22 cellular contexts compared by ENCODE assay signal in genomic region chr21:31530364-31530763, GRCh38.
DNase-seq lines count a peak whose midpoint lies in the region.
"Had no signal": no experiment of that assay in that cellular context is flagged by ENCODE, and none has a peak within 500 bp of the region (broad histone marks: within the 10 kb centered on the region; RNA-seq: fewer than 3 reads in every experiment).

No MANE protein-coding gene starts in this region.

- CTCF ChIA-PET in activated naive CD4-positive, alpha-beta T cell treated with anti-CD3 and anti-CD28 coated beads, Interleukin-2, amount 10 ng/mL, durations not matched to agents 7 days and 5 days (lab: Charles Lee) = no interaction called here

- no peaks in the 10 kb centered on the region for H3K4me1 ChIP-seq in endocrine pancreas (ENCODE audit: control insufficient read depth, insufficient read depth, low read length)
- H3K4me1 ChIP-seq in trophoblast cell (ENCODE audit: control insufficient read depth in 1 of 2, insufficient read depth in 2 of 2, low read length in 2 of 2) = peaks cover 22 to 23% of the 10 kb centered on the region in 2 experiments
- H3K4me1 ChIP-seq: gastrocnemius medialis had no signal

- H3K36me3 ChIP-seq in endocrine pancreas (ENCODE audit: control insufficient read depth, insufficient read depth, low read length) = no peaks in the 10 kb centered on the region
- no peaks in the 10 kb centered on the region for H3K36me3 ChIP-seq in trophoblast cell (ENCODE audit: control insufficient read depth in 1 of 2, insufficient read depth in 2 of 2, low read length in 2 of 2)
- H3K36me3 ChIP-seq: gastrocnemius medialis, prostate gland had no signal

- H4K91ac ChIP-seq in trophoblast cell (ENCODE audit: low read depth, low read length) = peak overlapping the region; percentile 20

- H2BK5ac ChIP-seq in trophoblast cell (ENCODE audit: low read depth, low read length, poor library complexity) = no peak overlapping the region

- peak overlapping the region; percentile 57 for H2BK120ac ChIP-seq in trophoblast cell (ENCODE audit: insufficient read depth, low read length, poor library complexity)

- no peak overlapping the region for H3K4me3 Mint-ChIP-seq in activated naive CD4-positive, alpha-beta T cell treated with anti-CD3 and anti-CD28 coated beads, Interleukin-2, amount 10 ng/mL, durations not matched to agents 7 days and 5 days
- H3K4me3 Mint-ChIP-seq: activated naive CD4-positive, alpha-beta T cell treated with anti-CD3 and anti-CD28 coated beads, Interleukin-2, amount 50 U/mL, for 24 hours; GM23338 had no signal

- H3K27ac Mint-ChIP-seq in activated naive CD4-positive, alpha-beta T cell treated with anti-CD3 and anti-CD28 coated beads, Interleukin-2, amount 10 ng/mL, durations not matched to agents 7 days and 5 days = no peak overlapping the region
- H3K27ac Mint-ChIP-seq: activated naive CD4-positive, alpha-beta T cell treated with anti-CD3 and anti-CD28 coated beads, Interleukin-2, amount 50 U/mL, for 24 hours; GM23338 had no signal

- no peak overlapping the region for H4K12ac ChIP-seq in trophoblast cell (ENCODE audit: low read depth, low read length)

- H4K8ac ChIP-seq in trophoblast cell (ENCODE audit: low read depth, low read length) = no peak overlapping the region

- peak overlapping the region; percentile 51 for H2BK12ac ChIP-seq in trophoblast cell (ENCODE audit: low read length)

- H3K4me3 ChIP-seq in endocrine pancreas (ENCODE audit: control insufficient read depth, insufficient read depth, low read length) (peak overlapping the region; percentile 38), trophoblast cell (ENCODE audit: low read depth, low read length) (no peak overlapping the region)
- H3K4me3 ChIP-seq: gastrocnemius medialis, GM23338, PC-9, prostate gland had no signal

- no peak overlapping the region for H3K23ac ChIP-seq in trophoblast cell (ENCODE audit: low read length)

- H3K4ac ChIP-seq in trophoblast cell (ENCODE audit: low read depth, low read length) = no peak overlapping the region

- H3K9ac ChIP-seq in endocrine pancreas (ENCODE audit: control insufficient read depth, insufficient read depth, low read length) (no peak overlapping the region), trophoblast cell (ENCODE audit: low read length) (no peak overlapping the region)

- H3K79me1 ChIP-seq in trophoblast cell (ENCODE audit: low read length) = peaks cover 3% of the 10 kb centered on the region

- no peak overlapping the region for H3K4me2 ChIP-seq in trophoblast cell (ENCODE audit: low read length)
- H3K4me2 ChIP-seq: GM23338, PC-9 had no signal

- H3K27me3 Mint-ChIP-seq in activated naive CD4-positive, alpha-beta T cell treated with anti-CD3 and anti-CD28 coated beads, Interleukin-2, amount 10 ng/mL, durations not matched to agents 7 days and 5 days = no peaks in the 10 kb centered on the region
- H3K27me3 Mint-ChIP-seq: activated naive CD4-positive, alpha-beta T cell treated with anti-CD3 and anti-CD28 coated beads, Interleukin-2, amount 50 U/mL, for 24 hours had no signal

- no peaks in the 10 kb centered on the region for H3K9me3 Mint-ChIP-seq in activated naive CD4-positive, alpha-beta T cell treated with anti-CD3 and anti-CD28 coated beads, Interleukin-2, amount 10 ng/mL, durations not matched to agents 7 days and 5 days
- H3K9me3 Mint-ChIP-seq: activated naive CD4-positive, alpha-beta T cell treated with anti-CD3 and anti-CD28 coated beads, Interleukin-2, amount 50 U/mL, for 24 hours; GM23338 had no signal

- H3K14ac ChIP-seq in trophoblast cell (ENCODE audit: low read length) = no peak overlapping the region

- H3K4me1 Mint-ChIP-seq in activated naive CD4-positive, alpha-beta T cell treated with anti-CD3 and anti-CD28 coated beads, Interleukin-2, amount 10 ng/mL, durations not matched to agents 7 days and 5 days = peaks cover 13% of the 10 kb centered on the region

- H3K27ac ChIP-seq in trophoblast cell (ENCODE audit: low read depth, low read length) = peak overlapping the region; percentile 55
- H3K27ac ChIP-seq: gastrocnemius medialis, PC-9, prostate gland had no signal

- no peak overlapping the region for H2AK5ac ChIP-seq in trophoblast cell (ENCODE audit: low read length)

- DNase-seq in NCI-H146 (lab: John Stamatoyannopoulos, UW) = peak; percentile 47
- DNase-seq in NCI-H146 treated with DMSO at 0.1 percent for 48 hours (lab: John Stamatoyannopoulos, UW; ENCODE audit: unreplicated experiment) = no peak
- DNase-seq in NCI-H2081 (lab: John Stamatoyannopoulos, UW) = peak; percentile 40 to 68
- no peak for DNase-seq in trophoblast cell
- DNase-seq in activated naive CD4-positive, alpha-beta T cell treated with anti-CD3 and anti-CD28 coated beads, Interleukin-2, amount 10 ng/mL, durations not matched to agents 7 days and 5 days = no peak
- no peak for DNase-seq in NOMO-1 (lab: John Stamatoyannopoulos, UW; ENCODE audit: unreplicated experiment in 2 of 2)
- no peak for DNase-seq in posterior vena cava (ENCODE audit: low spot score)
- DNase-seq: activated CD4-positive, alpha-beta T cell treated with anti-CD3 and anti-CD28 coated beads for 48 hours; AML-193; gastrocnemius medialis; hypothalamus; left ventricle myocardium superior; PC-9; SIG-M5; small intestine; stimulated activated CD4-positive, alpha-beta T cell treated with anti-CD3 and anti-CD28 coated beads, Interleukin-2, amount 100 ng/mL, for 48 hours; stimulated activated naive CD4-positive, alpha-beta T cell treated with Interleukin-2 at 50 U/mL for 16 hours; T-helper 1 cell had no signal

- H2AFZ ChIP-seq in trophoblast cell (ENCODE audit: insufficient read depth, low read length, poor library complexity) = no peak overlapping the region
- H2AFZ ChIP-seq: GM23338, PC-9 had no signal

- H3K36me3 Mint-ChIP-seq in activated naive CD4-positive, alpha-beta T cell treated with anti-CD3 and anti-CD28 coated beads, Interleukin-2, amount 10 ng/mL, durations not matched to agents 7 days and 5 days = peaks cover 1% of the 10 kb centered on the region
- H3K36me3 Mint-ChIP-seq: activated naive CD4-positive, alpha-beta T cell treated with anti-CD3 and anti-CD28 coated beads, Interleukin-2, amount 50 U/mL, for 24 hours had no signal

- no peaks in the 10 kb centered on the region for H3K79me2 ChIP-seq in trophoblast cell (ENCODE audit: control insufficient read depth, insufficient read depth, low read length, poor library complexity)

- no CpG with 5 or more reads among the region's 9 CpGs for WGBS in trophoblast cell (ENCODE audit: extremely low coverage, insufficient coverage, insufficient read length)

- peak overlapping the region; percentile 58 for H3K18ac ChIP-seq in trophoblast cell (ENCODE audit: low read length)

- H3K9me3 ChIP-seq in endocrine pancreas (ENCODE audit: control insufficient read depth, low read length) (no peaks in the 10 kb centered on the region), trophoblast cell (ENCODE audit: insufficient read depth, low read depth, low read length) (no peaks in the 10 kb centered on the region)
- H3K9me3 ChIP-seq: gastrocnemius medialis, prostate gland had no signal

- H3K27me3 ChIP-seq in endocrine pancreas (ENCODE audit: control insufficient read depth, insufficient read depth, low read length) (no peaks in the 10 kb centered on the region), trophoblast cell (ENCODE audit: insufficient read depth, low read length) (no peaks in the 10 kb centered on the region)
- H3K27me3 ChIP-seq: gastrocnemius medialis had no signal

- intact Hi-C loops in posterior vena cava (cut with DNase I) = no loop called here

Comparison
In these comparisons a context has a peak if more than half of its experiments do, and no peak if none do; other contexts are left out.
1. DNase-seq: peak in NCI-H146 (single experiment) and NCI-H2081 (2 of 2); none in NCI-H146 treated with DMSO at 0.1 percent for 48 hours (single experiment), trophoblast cell (0 of 2), activated naive CD4-positive, alpha-beta T cell treated with anti-CD3 and anti-CD28 coated beads, Interleukin-2, amount 10 ng/mL, durations not matched to agents 7 days and 5 days (single experiment), NOMO-1 (0 of 2) and posterior vena cava (single experiment).